Comparison of ENCODE assay signal across 11 cellular contexts in the genomic region with DNA sequence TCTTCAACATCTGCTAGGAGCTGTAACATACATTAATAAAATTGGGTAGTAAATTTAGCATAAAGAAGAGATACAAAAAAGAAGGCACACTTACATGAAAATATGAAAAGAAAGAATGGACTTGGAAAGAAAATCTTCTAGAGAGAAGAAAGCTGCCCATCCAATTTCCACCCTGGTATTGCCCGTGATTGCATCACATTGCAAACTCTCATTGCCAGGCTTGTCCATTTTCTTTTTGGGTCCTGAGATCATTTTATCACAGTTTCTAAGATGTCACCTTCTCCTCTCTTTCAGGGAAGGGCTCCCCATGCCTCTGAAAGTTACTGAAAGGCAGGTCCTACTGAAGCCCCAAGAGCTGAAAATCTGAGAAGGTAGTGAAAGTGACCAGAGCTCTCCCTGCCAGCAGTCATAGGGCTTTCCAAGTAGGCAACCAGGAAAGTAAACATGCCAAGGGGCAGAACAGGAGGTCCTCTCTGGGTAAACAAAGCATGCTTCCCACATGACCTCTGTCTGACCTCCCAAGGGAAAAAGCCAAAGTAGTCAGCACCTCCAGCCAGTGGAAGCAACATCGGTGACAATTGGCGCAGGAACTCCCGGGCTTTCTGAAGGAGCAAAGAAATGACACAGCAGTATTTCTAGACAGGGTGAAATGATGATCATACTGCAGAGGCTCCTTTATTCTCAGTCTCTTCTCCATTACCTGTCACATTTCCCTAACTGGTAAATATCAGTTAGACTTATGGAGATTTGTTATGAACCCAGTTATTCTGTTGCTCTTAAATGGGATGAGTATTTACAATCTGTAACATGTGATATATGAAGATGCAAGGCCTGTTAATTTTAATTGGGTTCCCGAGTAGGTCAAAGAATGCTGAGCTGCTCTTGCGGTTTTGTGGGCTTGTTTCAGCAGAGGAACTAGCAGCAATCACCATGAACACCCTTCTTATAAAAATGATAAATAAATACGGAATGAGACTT.
DNase-seq lines count a peak whose midpoint lies in the region; ATAC-seq and TF ChIP-seq lines count a peak whose summit lies in the region.
"Had no signal": no experiment of that assay in that cellular context is flagged by ENCODE, and none has a peak within 500 bp of the region (broad histone marks: within the 10 kb centered on the region; RNA-seq: fewer than 3 reads in every experiment).

No MANE protein-coding gene starts in this region.

- POLR2A ChIA-PET in HCT116 (lab: Charles Lee), result no interaction called here
- POLR2A ChIA-PET in activated CD4-positive, alpha-beta T cell treated with anti-CD3 and anti-CD28 coated beads for 36 hours (lab: Charles Lee), result no interaction called here

- no peaks in the 10 kb centered on the region for H3K4me1 Mint-ChIP-seq in activated CD4-positive, alpha-beta T cell treated with anti-CD3 and anti-CD28 coated beads for 36 hours
- H3K4me1 Mint-ChIP-seq: activated naive CD8-positive, alpha-beta T cell treated with anti-CD3 and anti-CD28 coated beads, Interleukin-2, amount 10 ng/mL, durations not matched to agents 7 days and 5 days had no signal

- peaks cover 0 to 9% of the 10 kb centered on the region in 2 experiments; a peak in 2 of 4 replicates for H3K4me1 ChIP-seq in HCT116 (ENCODE audit: control insufficient read depth in 1 of 2, insufficient read depth in 2 of 2, low read length in 2 of 2)
- peaks cover 0 to 51% (median 43%) of the 10 kb centered on the region in 4 donors for H3K4me1 ChIP-seq in sigmoid colon
- H3K4me1 ChIP-seq: left ventricle myocardium inferior had no signal

- H3K4me2 ChIP-seq in HCT116 (ENCODE audit: low read length), result no peak overlapping the region

- TF ChIP-seq POLR2A in HCT116 (IDR thresholded peaks at IDR 0.05; ENCODE audit: borderline replicate concordance, extremely low read depth, insufficient read depth, insufficient read length), result no peak
- no peak for TF ChIP-seq POLR2A in sigmoid colon (IDR thresholded peaks at IDR 0.05)

- intact Hi-C loops in HCT116 (cut with micrococcal nuclease) (no loop called here), sigmoid colon (cut with DNase I) (loop anchor here (2.0 to 5.0 kb wide), 2 partner anchors 319 to 579 kb away; a partner anchor contains a TSS)
- intact Hi-C loops in activated CD4-positive, alpha-beta T cell treated with anti-CD3 and anti-CD28 coated beads for 36 hours (cut with DNase I, micrococcal nuclease), result no loop called here

- no peak for TF ChIP-seq RAD21 in HCT116 (IDR thresholded peaks at IDR 0.05; ENCODE audit: low read depth)

- no peak for DNase-seq in HCT116 (ENCODE audit: low read depth, low spot score)
- DNase-seq in T1000 (lab: John Stamatoyannopoulos, UW), result peak; percentile 9
- peak; percentile 54 for DNase-seq in globus pallidus (ENCODE audit: low spot score)
- DNase-seq in sigmoid colon, result peak; percentile 74
- no peak for DNase-seq in activated CD4-positive, alpha-beta T cell treated with anti-CD3 and anti-CD28 coated beads for 36 hours
- no peak for DNase-seq in activated naive CD4-positive, alpha-beta T cell (lab: John Stamatoyannopoulos, UW)
- DNase-seq: activated CD4-positive, CD25-positive, alpha-beta regulatory T cell treated with anti-CD3 and anti-CD28 coated beads, Interleukin-2, amount 50 U/mL, for 72 hours; activated naive CD8-positive, alpha-beta T cell treated with anti-CD3 and anti-CD28 coated beads, Interleukin-2, amount 10 ng/mL, durations not matched to agents 7 days and 5 days; left ventricle myocardium inferior; stimulated activated naive CD8-positive, alpha-beta T cell treated with anti-CD3 and anti-CD28 coated beads, Interleukin-15, Interleukin-2, amounts not matched to agents 100 U/mL and 50 U/mL, for 24 hours had no signal

- H3K4me3 ChIP-seq in HCT116 (replicated peaks in 1 of 2; ENCODE audit: low read depth in 1 of 2, low read length in 2 of 2) (no peak overlapping the region), sigmoid colon (no peak overlapping the region)
- H3K4me3 ChIP-seq: left ventricle myocardium inferior had no signal

- RAD21 ChIA-PET in HCT116 (lab: Charles Lee; ENCODE audit: low non-redundant PET in 1 of 2, low total read pairs in 2 of 2, uncharacterized antibody in 2 of 2, unreplicated experiment in 2 of 2), result no interaction called here

- H3K9me2 ChIP-seq in HCT116 (ENCODE audit: insufficient read depth), result no peaks in the 10 kb centered on the region

- no peak for ATAC-seq in HCT116
- ATAC-seq in activated CD4-positive, alpha-beta T cell treated with anti-CD3 and anti-CD28 coated beads for 36 hours, result no peak
- no peak for ATAC-seq in GM21576 (IDR thresholded peaks at IDR 0.05; ENCODE audit: unreplicated experiment)
- ATAC-seq: stimulated activated naive CD8-positive, alpha-beta T cell treated with anti-CD3 and anti-CD28 coated beads, Interleukin-15, Interleukin-2, amounts not matched to agents 100 U/mL and 50 U/mL, for 24 hours had no signal

- peak in 3 of 4 donors; percentile 11 to 50 (median 23) for TF ChIP-seq EP300 in sigmoid colon (IDR thresholded peaks at IDR 0.05)

- no peaks in the 10 kb centered on the region for H3K36me3 Mint-ChIP-seq in activated CD4-positive, alpha-beta T cell treated with anti-CD3 and anti-CD28 coated beads for 36 hours (ENCODE audit: low read depth)
- H3K36me3 Mint-ChIP-seq: activated naive CD8-positive, alpha-beta T cell treated with anti-CD3 and anti-CD28 coated beads, Interleukin-2, amount 10 ng/mL, durations not matched to agents 7 days and 5 days had no signal

- 83 to 91% methylated on average over 7 of the region's 7 CpGs for WGBS in sigmoid colon, 2 donors

- no peaks in the 10 kb centered on the region for H3K79me2 ChIP-seq in HCT116 (ENCODE audit: insufficient read depth, low read length)

- peaks cover 2% of the 10 kb centered on the region for H3K9me3 Mint-ChIP-seq in activated CD4-positive, alpha-beta T cell treated with anti-CD3 and anti-CD28 coated beads for 36 hours (ENCODE audit: low read depth)

- H3K27ac ChIP-seq in HCT116 (ENCODE audit: low read depth, low read length) (no peak overlapping the region), sigmoid colon (peak overlapping the region in 3 of 4 donors; percentile 56 to 73 (median 66))
- H3K27ac ChIP-seq: left ventricle myocardium inferior had no signal

- H3K27me3 ChIP-seq in HCT116 (ENCODE audit: insufficient read depth, low read length) (no peaks in the 10 kb centered on the region), sigmoid colon (no peaks in the 10 kb centered on the region)

- H3K36me3 ChIP-seq in HCT116 (ENCODE audit: control insufficient read depth in 1 of 2, insufficient read depth in 2 of 2, low read length in 2 of 2) (no peaks in the 10 kb centered on the region), sigmoid colon (no peaks in the 10 kb centered on the region)
- H3K36me3 ChIP-seq: left ventricle myocardium inferior had no signal

- TF ChIP-seq CTCF in HCT116 (IDR thresholded peaks at IDR 0.05 in 2 of 3, conservative IDR thresholded peaks at IDR 0.05 in 1 of 3; ENCODE audit: borderline replicate concordance in 1 of 3, insufficient read depth in 1 of 3, low read depth in 2 of 3, low read length in 2 of 3) (no peak), sigmoid colon (IDR thresholded peaks at IDR 0.05) (no peak)

- H3K9me3 ChIP-seq in HCT116 (ENCODE audit: control insufficient read depth in 1 of 2, insufficient read depth in 1 of 2, low read depth in 1 of 2, low read length in 2 of 2) (no peaks in the 10 kb centered on the region), sigmoid colon (no peaks in the 10 kb centered on the region)

- H4K20me1 ChIP-seq in HCT116 (ENCODE audit: insufficient read depth), result no peaks in the 10 kb centered on the region

- CTCF ChIA-PET in HCT116 (lab: Charles Lee), result no interaction called here
- CTCF ChIA-PET in activated CD4-positive, alpha-beta T cell treated with anti-CD3 and anti-CD28 coated beads for 36 hours (lab: Charles Lee), result no interaction called here

- no peak overlapping the region for H3K9ac ChIP-seq in HCT116 (ENCODE audit: low read length)

- H2AFZ ChIP-seq in HCT116 (ENCODE audit: low read depth, low read length, poor library complexity, severe bottlenecking), result no peak overlapping the region

- H3K27ac Mint-ChIP-seq in activated CD4-positive, alpha-beta T cell treated with anti-CD3 and anti-CD28 coated beads for 36 hours, result no peak overlapping the region
- H3K27ac Mint-ChIP-seq: activated naive CD8-positive, alpha-beta T cell treated with anti-CD3 and anti-CD28 coated beads, Interleukin-2, amount 10 ng/mL, durations not matched to agents 7 days and 5 days had no signal

- no peaks in the 10 kb centered on the region for H3K27me3 Mint-ChIP-seq in activated CD4-positive, alpha-beta T cell treated with anti-CD3 and anti-CD28 coated beads for 36 hours
- H3K27me3 Mint-ChIP-seq: activated naive CD8-positive, alpha-beta T cell treated with anti-CD3 and anti-CD28 coated beads, Interleukin-2, amount 10 ng/mL, durations not matched to agents 7 days and 5 days had no signal

- no peak overlapping the region for H3K4me3 Mint-ChIP-seq in activated CD4-positive, alpha-beta T cell treated with anti-CD3 and anti-CD28 coated beads for 36 hours
- H3K4me3 Mint-ChIP-seq: activated naive CD8-positive, alpha-beta T cell treated with anti-CD3 and anti-CD28 coated beads, Interleukin-2, amount 10 ng/mL, durations not matched to agents 7 days and 5 days had no signal

- no TSS peak for BruUV-seq in HCT116 (replicated peaks; lab: Mats Ljungman, UMichigan)

TF ChIP-seq in HCT116, 20 proteins besides CTCF, POLR2A, EP300 and RAD21:
- peak; percentile 90 for TF ChIP-seq CEBPB (IDR thresholded peaks at IDR 0.05; ENCODE audit: low read depth)
- TF ChIP-seq SIN3A (IDR thresholded peaks at IDR 0.05; ENCODE audit: low read depth), result no peak
- 0 out of 2 replicates have a peak, but pooled peaks have one; percentile 13 for TF ChIP-seq SP1 (IDR thresholded peaks at IDR 0.05; ENCODE audit: low read depth)
TF ChIP-seq in HCT116: peak in this region for 2.

Comparison
In these comparisons a context has a peak if more than half of its experiments do, and no peak if none do; other contexts are left out.
1. DNase-seq: peak in T1000 (single experiment), globus pallidus (single experiment) and sigmoid colon (single experiment); none in HCT116 (single experiment), activated CD4-positive, alpha-beta T cell treated with anti-CD3 and anti-CD28 coated beads for 36 hours (single experiment) and activated naive CD4-positive, alpha-beta T cell (0 of 4).